Comparison of ENCODE assay signal across 1 cellular context in genomic region chr19:50725218-50725931, GRCh38.
TF ChIP-seq lines count a peak whose summit lies in the region.

No MANE protein-coding gene starts in this region.

TF ChIP-seq in K562, 482 proteins besides CTCF, POLR2A, EP300 and RAD21 (continued from another document and continues in another):
- TF ChIP-seq TEAD2 (tag; IDR thresholded peaks at IDR 0.05) (no peak), ZC3H8 (IDR thresholded peaks at IDR 0.05) (no peak), ZNF717 (CRISPR knock-in tag; IDR thresholded peaks at IDR 0.05) (no peak), ZNF224 (CRISPR knock-in tag; IDR thresholded peaks at IDR 0.05) (no peak), NFIX (CRISPR knock-in tag; IDR thresholded peaks at IDR 0.05; ENCODE audit: low read depth) (no peak), RBM39 (optimal IDR thresholded peaks at IDR 0.05; ENCODE audit: low read depth, low read length) (no peak), HDGF (IDR thresholded peaks at IDR 0.05) (no peak), MIER1 (IDR thresholded peaks at IDR 0.05; ENCODE audit: low read depth) (no peak), BRF1 (IDR thresholded peaks at IDR 0.05; ENCODE audit: borderline replicate concordance, extremely low read depth, insufficient read length) (no peak), TBP (optimal IDR thresholded peaks at IDR 0.05; ENCODE audit: low read depth, low read length) (no peak), ZNF41 (CRISPR knock-in tag; conservative IDR thresholded peaks at IDR 0.05) (no peak), HDAC6 (IDR thresholded peaks at IDR 0.05; ENCODE audit: low read depth, low read length) (no peak), CTBP1 (IDR thresholded peaks at IDR 0.05; ENCODE audit: borderline replicate concordance) (0 out of 2 replicates have a peak, but pooled peaks have one; percentile 5), ELF4 (CRISPR knock-in tag; IDR thresholded peaks at IDR 0.05) (no peak), CAMTA2 (CRISPR knock-in tag; conservative IDR thresholded peaks at IDR 0.05) (no peak), NR2C2 (CRISPR knock-in tag; IDR thresholded peaks at IDR 0.05) (0 out of 2 replicates have a peak, but pooled peaks have one; percentile 55), NR2C2 (tag; IDR thresholded peaks at IDR 0.05) (peak; percentile 45; the same call in 1 of the 2 replicates), RBFOX2 (IDR thresholded peaks at IDR 0.05; ENCODE audit: low read depth, low read length) (peak; percentile 81), ID3 (CRISPR knock-in tag; IDR thresholded peaks at IDR 0.05) (no peak), ID3 (tag; IDR thresholded peaks at IDR 0.05) (peak; percentile 78; the same call in 1 of the 2 replicates), ZKSCAN3 (CRISPR knock-in tag; IDR thresholded peaks at IDR 0.05) (no peak), POLR3A (IDR thresholded peaks at IDR 0.05; ENCODE audit: borderline replicate concordance, extremely low read depth, insufficient read depth, insufficient read length) (no peak), ZNF778 (CRISPR knock-in tag; IDR thresholded peaks at IDR 0.05) (no peak), GTF3C2 (IDR thresholded peaks at IDR 0.05; ENCODE audit: borderline replicate concordance, extremely low read depth, insufficient read length) (no peak), SIN3A (IDR thresholded peaks at IDR 0.05; ENCODE audit: borderline replicate concordance in 2 of 2, control insufficient read depth in 1 of 2, low read depth in 2 of 2, low read length in 2 of 2) (peak; percentile 9 to 65; a peak in 2 of 4 replicates), MCM3 (IDR thresholded peaks at IDR 0.05) (no peak), ZNF695 (CRISPR knock-in tag; IDR thresholded peaks at IDR 0.05) (no peak), BMI1 (IDR thresholded peaks at IDR 0.05; ENCODE audit: low read length) (no peak), ARID4B (CRISPR knock-in tag; IDR thresholded peaks at IDR 0.05) (no peak), ZSCAN32 (CRISPR knock-in tag; IDR thresholded peaks at IDR 0.05) (no peak), ETV6 (IDR thresholded peaks at IDR 0.05; ENCODE audit: borderline replicate concordance in 1 of 2, low read depth in 2 of 2, low read length in 1 of 2) (no peak), ETV6 (CRISPR knock-in tag; IDR thresholded peaks at IDR 0.05; ENCODE audit: borderline replicate concordance) (no peak), MBD2 (IDR thresholded peaks at IDR 0.05; ENCODE audit: borderline replicate concordance, low read depth) (no peak), ZNF586 (CRISPR knock-in tag; conservative IDR thresholded peaks at IDR 0.05) (no peak), KAT2B (IDR thresholded peaks at IDR 0.05; ENCODE audit: low read depth, low read length) (no peak), ZNF384 (IDR thresholded peaks at IDR 0.05; ENCODE audit: low read depth, low read length) (no peak), POLR2AphosphoS5 (IDR thresholded peaks at IDR 0.05; ENCODE audit: control insufficient read depth, insufficient read depth, low read depth, low read length) (no peak), PKNOX1 (IDR thresholded peaks at IDR 0.05) (0 out of 2 replicates have a peak, but pooled peaks have one; percentile 5)
- TF ChIP-seq, protein P1, sequence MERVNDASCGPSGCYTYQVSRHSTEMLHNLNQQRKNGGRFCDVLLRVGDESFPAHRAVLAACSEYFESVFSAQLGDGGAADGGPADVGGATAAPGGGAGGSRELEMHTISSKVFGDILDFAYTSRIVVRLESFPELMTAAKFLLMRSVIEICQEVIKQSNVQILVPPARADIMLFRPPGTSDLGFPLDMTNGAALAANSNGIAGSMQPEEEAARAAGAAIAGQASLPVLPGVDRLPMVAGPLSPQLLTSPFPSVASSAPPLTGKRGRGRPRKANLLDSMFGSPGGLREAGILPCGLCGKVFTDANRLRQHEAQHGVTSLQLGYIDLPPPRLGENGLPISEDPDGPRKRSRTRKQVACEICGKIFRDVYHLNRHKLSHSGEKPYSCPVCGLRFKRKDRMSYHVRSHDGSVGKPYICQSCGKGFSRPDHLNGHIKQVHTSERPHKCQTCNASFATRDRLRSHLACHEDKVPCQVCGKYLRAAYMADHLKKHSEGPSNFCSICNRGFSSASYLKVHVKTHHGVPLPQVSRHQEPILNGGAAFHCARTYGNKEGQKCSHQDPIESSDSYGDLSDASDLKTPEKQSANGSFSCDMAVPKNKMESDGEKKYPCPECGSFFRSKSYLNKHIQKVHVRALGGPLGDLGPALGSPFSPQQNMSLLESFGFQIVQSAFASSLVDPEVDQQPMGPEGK (CRISPR knock-in tag; IDR thresholded peaks at IDR 0.05; ENCODE audit: borderline replicate concordance): no peak
- TF ChIP-seq, protein P2, sequence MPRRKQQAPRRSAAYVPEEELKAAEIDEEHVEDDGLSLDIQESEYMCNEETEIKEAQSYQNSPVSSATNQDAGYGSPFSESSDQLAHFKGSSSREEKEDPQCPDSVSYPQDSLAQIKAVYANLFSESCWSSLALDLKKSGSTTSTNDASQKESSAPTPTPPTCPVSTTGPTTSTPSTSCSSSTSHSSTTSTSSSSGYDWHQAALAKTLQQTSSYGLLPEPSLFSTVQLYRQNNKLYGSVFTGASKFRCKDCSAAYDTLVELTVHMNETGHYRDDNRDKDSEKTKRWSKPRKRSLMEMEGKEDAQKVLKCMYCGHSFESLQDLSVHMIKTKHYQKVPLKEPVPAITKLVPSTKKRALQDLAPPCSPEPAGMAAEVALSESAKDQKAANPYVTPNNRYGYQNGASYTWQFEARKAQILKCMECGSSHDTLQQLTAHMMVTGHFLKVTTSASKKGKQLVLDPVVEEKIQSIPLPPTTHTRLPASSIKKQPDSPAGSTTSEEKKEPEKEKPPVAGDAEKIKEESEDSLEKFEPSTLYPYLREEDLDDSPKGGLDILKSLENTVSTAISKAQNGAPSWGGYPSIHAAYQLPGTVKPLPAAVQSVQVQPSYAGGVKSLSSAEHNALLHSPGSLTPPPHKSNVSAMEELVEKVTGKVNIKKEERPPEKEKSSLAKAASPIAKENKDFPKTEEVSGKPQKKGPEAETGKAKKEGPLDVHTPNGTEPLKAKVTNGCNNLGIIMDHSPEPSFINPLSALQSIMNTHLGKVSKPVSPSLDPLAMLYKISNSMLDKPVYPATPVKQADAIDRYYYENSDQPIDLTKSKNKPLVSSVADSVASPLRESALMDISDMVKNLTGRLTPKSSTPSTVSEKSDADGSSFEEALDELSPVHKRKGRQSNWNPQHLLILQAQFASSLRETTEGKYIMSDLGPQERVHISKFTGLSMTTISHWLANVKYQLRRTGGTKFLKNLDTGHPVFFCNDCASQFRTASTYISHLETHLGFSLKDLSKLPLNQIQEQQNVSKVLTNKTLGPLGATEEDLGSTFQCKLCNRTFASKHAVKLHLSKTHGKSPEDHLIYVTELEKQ (CRISPR knock-in tag; IDR thresholded peaks at IDR 0.05): no peak
- TF ChIP-seq, protein P3, sequence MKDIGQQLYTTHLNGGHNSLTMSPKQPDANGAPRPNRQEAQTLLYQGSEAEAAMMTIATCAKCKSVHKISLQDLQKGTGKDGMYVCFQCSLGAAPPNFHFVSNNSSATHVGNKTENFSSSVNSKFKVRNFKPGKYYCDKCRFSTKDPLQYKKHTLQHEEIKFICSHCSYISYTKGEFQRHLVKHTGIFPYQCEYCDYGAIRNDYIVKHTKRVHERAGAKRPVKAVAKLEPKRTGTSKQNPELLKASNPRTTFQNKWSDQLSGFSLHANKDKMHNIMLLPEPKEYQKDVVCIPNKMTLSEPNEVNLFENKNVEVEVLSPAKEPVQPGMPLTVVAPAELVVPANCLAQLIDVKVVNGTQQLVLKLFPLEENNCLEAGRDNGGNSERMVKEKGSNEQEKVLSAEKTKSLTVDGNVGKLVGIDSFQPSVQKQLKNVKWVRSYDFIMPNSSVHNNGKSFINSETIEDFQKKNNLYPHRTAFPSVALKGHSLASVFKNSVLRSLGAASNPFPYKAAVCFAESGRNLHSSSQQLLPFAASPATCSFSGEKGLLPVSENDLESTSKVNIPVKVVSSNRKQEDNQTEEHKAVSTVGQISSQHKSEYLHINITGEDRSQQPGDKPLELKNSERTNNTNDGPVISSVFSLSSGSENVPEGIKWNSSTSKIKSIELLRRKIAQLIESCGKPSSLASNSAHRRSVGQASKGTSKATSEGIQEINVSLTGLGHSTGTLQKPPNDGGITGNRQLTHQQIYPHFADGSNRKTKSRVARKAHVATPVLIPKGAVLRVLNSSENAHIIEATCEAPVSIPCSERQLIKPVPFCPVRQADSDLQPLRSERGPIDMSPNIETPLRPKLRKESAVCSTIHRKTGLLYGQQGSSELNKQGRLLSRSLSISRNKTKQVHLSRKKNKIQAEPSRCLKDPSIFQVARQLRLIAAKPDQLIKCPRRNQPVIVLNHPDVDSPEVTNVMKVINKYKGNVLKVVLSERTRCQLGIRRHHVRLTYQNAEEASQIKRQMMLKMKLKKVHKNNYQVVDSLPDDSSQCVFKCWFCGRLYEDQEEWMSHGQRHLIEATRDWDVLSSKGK (CRISPR knock-in tag; IDR thresholded peaks at IDR 0.05): no peak
- TF ChIP-seq, protein P4, sequence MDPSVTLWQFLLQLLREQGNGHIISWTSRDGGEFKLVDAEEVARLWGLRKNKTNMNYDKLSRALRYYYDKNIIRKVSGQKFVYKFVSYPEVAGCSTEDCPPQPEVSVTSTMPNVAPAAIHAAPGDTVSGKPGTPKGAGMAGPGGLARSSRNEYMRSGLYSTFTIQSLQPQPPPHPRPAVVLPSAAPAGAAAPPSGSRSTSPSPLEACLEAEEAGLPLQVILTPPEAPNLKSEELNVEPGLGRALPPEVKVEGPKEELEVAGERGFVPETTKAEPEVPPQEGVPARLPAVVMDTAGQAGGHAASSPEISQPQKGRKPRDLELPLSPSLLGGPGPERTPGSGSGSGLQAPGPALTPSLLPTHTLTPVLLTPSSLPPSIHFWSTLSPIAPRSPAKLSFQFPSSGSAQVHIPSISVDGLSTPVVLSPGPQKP (CRISPR knock-in tag; IDR thresholded peaks at IDR 0.05): no peak
- TF ChIP-seq, protein P5, sequence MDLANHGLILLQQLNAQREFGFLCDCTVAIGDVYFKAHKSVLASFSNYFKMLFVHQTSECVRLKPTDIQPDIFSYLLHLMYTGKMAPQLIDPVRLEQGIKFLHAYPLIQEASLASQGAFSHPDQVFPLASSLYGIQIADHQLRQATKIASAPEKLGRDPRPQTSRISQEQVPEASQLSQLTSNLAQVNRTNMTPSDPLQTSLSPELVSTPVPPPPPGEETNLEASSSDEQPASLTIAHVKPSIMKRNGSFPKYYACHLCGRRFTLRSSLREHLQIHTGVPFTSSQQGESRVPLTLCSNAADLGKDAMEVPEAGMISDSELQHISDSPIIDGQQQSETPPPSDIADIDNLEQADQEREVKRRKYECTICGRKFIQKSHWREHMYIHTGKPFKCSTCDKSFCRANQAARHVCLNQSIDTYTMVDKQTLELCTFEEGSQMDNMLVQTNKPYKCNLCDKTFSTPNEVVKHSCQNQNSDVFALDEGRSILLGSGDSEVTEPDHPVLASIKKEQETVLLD (IDR thresholded peaks at IDR 0.05): no peak
